8 cellular contexts compared by ENCODE assay signal in genomic region chr6:159044899-159045727, GRCh38. TPM values are rescaled to one million over a fixed set of nuclear protein-coding genes. Genes with fewer than 3 reads are reported as not detected.
DNase-seq lines count a peak whose midpoint lies in the region; ATAC-seq, FAIRE-seq and TF ChIP-seq lines count a peak whose summit lies in the region.

TSS of gene TAGAP (minus strand) at chr6:159044991. CDS start at chr6:159044146, 845 bp downstream.

- no peak for TF ChIP-seq EP300 in K562 (IDR thresholded peaks at IDR 0.05; ENCODE audit: low read length)

- intact Hi-C loops in K562 (cut with micrococcal nuclease): loop anchor here (5.0 kb wide), 1 partner anchor 343 kb away; no protein-coding TSS in a partner anchor

- FAIRE-seq in K562 (lab: Jason Lieb, UNC): no peak

- no peaks in the 10 kb centered on the region for H3K9me1 ChIP-seq in K562 (ENCODE audit: control insufficient read depth, insufficient read depth, low read length)

- POLR2A ChIA-PET in K562 (lab: Yijun Ruan, JAX): interaction anchor here (0.7 to 1.0 kb wide), 3 partner anchors 92 to 279 kb away, joined by 3 to 6 read pairs (median 3); no protein-coding TSS in a partner anchor

- H3K9me3 ChIP-seq in K562 (replicated peaks; ENCODE audit: control insufficient read depth, insufficient read depth, low read depth, low read length): no peaks in the 10 kb centered on the region
- no peaks in the 10 kb centered on the region for H3K9me3 ChIP-seq in muscle layer of duodenum (ENCODE audit: control insufficient read depth in 1 of 2, low read length in 2 of 2)

- no peak for TF ChIP-seq CTCF in K562 (IDR thresholded peaks at IDR 0.05 in 2 of 3, conservative IDR thresholded peaks at IDR 0.05 in 1 of 3; ENCODE audit: insufficient read depth in 2 of 3, low read depth in 1 of 3, low read length in 3 of 3)

- H4K20me1 ChIP-seq in K562 (replicated peaks; ENCODE audit: control insufficient read depth, insufficient read depth, low read length): no peaks in the 10 kb centered on the region

- no peak within 1 kb of the TSS for H3K4me2 ChIP-seq in K562 (ENCODE audit: insufficient read depth, low read length)

- WGBS in K562 (ENCODE audit: insufficient coverage, low coverage, missing lambda C conversion rate): under 1% methylated on average over 15 of the region's 15 CpGs

- H3K4me1 ChIP-seq in K562 (replicated peaks in 1 of 2; ENCODE audit: control insufficient read depth in 2 of 2, insufficient read depth in 2 of 2, low read length in 2 of 2) (no peaks in the 10 kb centered on the region; a peak in 1 of 5 replicates), muscle layer of duodenum (ENCODE audit: control insufficient read depth in 1 of 2, insufficient read depth in 2 of 2, low read length in 2 of 2) (no peaks in the 10 kb centered on the region)

- BruUV-seq in K562 (replicated peaks; lab: Mats Ljungman, UMichigan): no TSS peak

- TF ChIP-seq POLR2A in K562 (conservative IDR thresholded peaks at IDR 0.05): no peak

- CTCF ChIA-PET in K562 (lab: Yijun Ruan, JAX; ENCODE audit: low intra/inter-chr PET ratio): interaction anchor here (0.6 kb wide), 1 partner anchor 90 kb away, joined by 7 read pairs; no protein-coding TSS in a partner anchor

- peak; percentile 79 for ATAC-seq in GM19043 (IDR thresholded peaks at IDR 0.05; ENCODE audit: low read depth, unreplicated experiment)
- peak; percentile 86 for ATAC-seq in HG03354 (IDR thresholded peaks at IDR 0.05; ENCODE audit: poor library complexity, severe bottlenecking, unreplicated experiment)
- no peak for ATAC-seq in K562

- H3K27ac ChIP-seq in K562 (ENCODE audit: extremely low read depth, low read depth, low read length) (no peak within 1 kb of the TSS), muscle layer of duodenum (ENCODE audit: low read length) (peak within 1 kb of the TSS; percentile 78)

- in situ Hi-C loops in K562 (cut with MboI): loop anchor here (5.0 kb wide), 1 partner anchor 57 kb away; no protein-coding TSS in a partner anchor

- H3K36me3 ChIP-seq in K562 (ENCODE audit: control insufficient read depth, insufficient read depth, low read length) (no peaks in the 10 kb centered on the region), muscle layer of duodenum (ENCODE audit: control insufficient read depth in 1 of 2, insufficient read depth in 2 of 2, low read length in 2 of 2) (peaks cover 0 to 6% of the 10 kb centered on the region in 2 donors)

- H3K27me3 ChIP-seq in K562 (ENCODE audit: control insufficient read depth in 2 of 2, insufficient read depth in 2 of 2, low read length in 2 of 2) (peaks cover 55 to 71% of the 10 kb centered on the region in 2 experiments), muscle layer of duodenum (ENCODE audit: low read depth, low read length) (no peaks in the 10 kb centered on the region)

- no peak for TF ChIP-seq RAD21 in K562 (CRISPR knock-in tag; conservative IDR thresholded peaks at IDR 0.05 in 1 of 2, IDR thresholded peaks at IDR 0.05 in 1 of 2)

- H3K4me3 ChIP-seq in K562 (no peak within 1 kb of the TSS), muscle layer of duodenum (ENCODE audit: low read depth in 1 of 2, low read length in 2 of 2) (peak within 1 kb of the TSS; percentile 44 to 66)

- DNase-seq in AG08395 (ENCODE audit: low spot score): peak; percentile 44
- DNase-seq in T-helper 22 cell (ENCODE audit: low read depth): peak; percentile 86
- DNase-seq in K562 (ENCODE audit: extremely low read depth in 1 of 4, low spot score in 3 of 4): no peak
- DNase-seq in stimulated activated naive CD4-positive, alpha-beta T cell treated with Interleukin-2 at 50 U/mL for 16 hours (lab: John Stamatoyannopoulos, UW): peak; percentile 86
- DNase-seq in RKO (ENCODE audit: low spot score): no peak

- H2AFZ ChIP-seq in K562 (ENCODE audit: low read depth, low read length): no peak within 1 kb of the TSS

- no peaks in the 10 kb centered on the region for H3K79me2 ChIP-seq in K562 (ENCODE audit: control insufficient read depth, insufficient read depth, low read length)

- H3K9ac ChIP-seq in K562 (ENCODE audit: insufficient read depth in 1 of 2, low read depth in 2 of 2, low read length in 2 of 2): no peak within 1 kb of the TSS

TF ChIP-seq in K562, 482 proteins besides CTCF, POLR2A, EP300 and RAD21:
- TF ChIP-seq NFXL1 (CRISPR knock-in tag; IDR thresholded peaks at IDR 0.05): no peak
- no peak for TF ChIP-seq ZNF668 (CRISPR knock-in tag; IDR thresholded peaks at IDR 0.05)
- peak; percentile 10 for TF ChIP-seq CBX8 (IDR thresholded peaks at IDR 0.05; ENCODE audit: borderline replicate concordance, extremely low read depth, low read depth, low read length, poor library complexity, severe bottlenecking)
- TF ChIP-seq ZNF551 (CRISPR knock-in tag; IDR thresholded peaks at IDR 0.05): no peak
- TF ChIP-seq PCBP2 (IDR thresholded peaks at IDR 0.05; ENCODE audit: low read depth, low read length, poor library complexity, severe bottlenecking): no peak

RNA-seq across cellular contexts. Expression of gene TAGAP, which starts in this region (rescaled TPM):
- total RNA-seq in K562 (2011; cell fraction: chromatin; rRNA removed; ENCODE audit: low replicate concordance): not detected in 2 replicates
- not detected in 2 replicates for total RNA-seq in K562 (2011; cell fraction: nucleolus; rRNA removed)
- total RNA-seq in K562 (2011; cell fraction: nucleoplasm; rRNA removed): not detected in 2 replicates
- total RNA-seq in K562 (2014; rRNA removed) (not detected in 2 replicates), K562 (2014; rRNA removed; fragmentation: Illumina TruSeq; extraction: Trizol) (not detected in 2 replicates), K562 (2015; rRNA removed; fragmentation: Illumina TruSeq; extraction: Trizol) (not detected in 2 replicates), K562 (2021) (0.07 and 0.27 TPM in 2 replicates)
- polyA plus RNA-seq in K562 (2011; rRNA removed) (not detected in 2 replicates), K562 (2014; fragmentation: Illumina TruSeq; extraction: Trizol) (not detected in 2 replicates), K562 (2014; fragmentation: Nextera tagmentation; extraction: Ambion mirVana) (not detected), K562 (2014; rRNA removed) (not detected in 2 replicates)
- not detected in 2 replicates for polyA plus RNA-seq in K562 (2011; cell fraction: cytosol; rRNA removed)
- not detected in 2 replicates for polyA plus RNA-seq in K562 (2011; cell fraction: nucleus; rRNA removed)
- not detected in 2 replicates for polyA plus RNA-seq in K562 (2012)
- not detected in 2 replicates for polyA minus RNA-seq in K562 (2011; rRNA and poly(A)+ RNA removed)
- polyA minus RNA-seq in K562 (2011; cell fraction: cytosol; rRNA and poly(A)+ RNA removed): not detected in 2 replicates
- not detected in 2 replicates for polyA minus RNA-seq in K562 (2011; cell fraction: nucleus; rRNA and poly(A)+ RNA removed)

Comparison
In these comparisons a context has a peak if more than half of its experiments do, and no peak if none do; other contexts are left out.
1. DNase-seq: peak in AG08395 (single experiment), T-helper 22 cell (single experiment) and stimulated activated naive CD4-positive, alpha-beta T cell treated with Interleukin-2 at 50 U/mL for 16 hours (single experiment); none in K562 (0 of 4) and RKO (single experiment).